In genomic region chr16:590875-591200, GRCh38 we compare ENCODE assay signal across 8 cellular contexts. TPM values are rescaled to one million over a fixed set of nuclear protein-coding genes. Genes with fewer than 3 reads are reported as not detected.
DNase-seq lines count a peak whose midpoint lies in the region; ATAC-seq and TF ChIP-seq lines count a peak whose summit lies in the region.

No MANE protein-coding gene starts in this region.

- TF ChIP-seq POLR2A in uterus (IDR thresholded peaks at IDR 0.05) = no peak

- intact Hi-C loops in left ventricle myocardium inferior (cut with micrococcal nuclease) (no loop called here), Right ventricle myocardium superior (cut with DNase I) (no loop called here), uterus (cut with DNase I; ENCODE audit: low total_unique reads) (no loop called here)

- H3K27ac Mint-ChIP-seq in brain (peak overlapping the region; percentile 86 to 95 (median 91)), mesothelial cell of epicardium (peak overlapping the region; percentile 82)

- H3K9me3 ChIP-seq in left ventricle myocardium inferior (replicated peaks) (no peaks in the 10 kb centered on the region), uterus (no peaks in the 10 kb centered on the region)

- H3K36me3 ChIP-seq in left ventricle myocardium inferior (no peaks in the 10 kb centered on the region), uterus (no peaks in the 10 kb centered on the region)

- DNase-seq in left ventricle myocardium inferior (no peak), Right ventricle myocardium superior (no peak), mesothelial cell of epicardium (ENCODE audit: low spot score in 2 of 2, unreplicated experiment in 2 of 2) (no peak), uterus (no peak), SW 1271 (lab: John Stamatoyannopoulos, UW) (no peak)
- DNase-seq in activated CD4-positive, CD25-positive, alpha-beta regulatory T cell treated with anti-CD3 and anti-CD28 coated beads, Interleukin-2, amount 50 U/mL, for 72 hours = no peak

- no peak overlapping the region for H3K27ac ChIP-seq in left ventricle myocardium inferior (replicated peaks)
- peak overlapping the region; percentile 67 to 79 for H3K27ac ChIP-seq in uterus

- H3K27me3 ChIP-seq in left ventricle myocardium inferior (ENCODE audit: low read depth) = no peaks in the 10 kb centered on the region
- no peaks in the 10 kb centered on the region for H3K27me3 ChIP-seq in uterus

- peak overlapping the region; percentile 88 to 95 (median 91) for H3K4me3 Mint-ChIP-seq in brain
- peak overlapping the region; percentile 83 for H3K4me3 Mint-ChIP-seq in mesothelial cell of epicardium

- ATAC-seq in Right ventricle myocardium superior (ENCODE audit: poor library complexity) = no peak
- no peak for ATAC-seq in HG03342 (IDR thresholded peaks at IDR 0.05; ENCODE audit: unreplicated experiment)

- H3K4me3 ChIP-seq in left ventricle myocardium inferior (peak overlapping the region; percentile 94), uterus (peak overlapping the region; percentile 72 to 90)

- peaks cover 5% of the 10 kb centered on the region for H3K27me3 Mint-ChIP-seq in brain
- peaks cover 2% of the 10 kb centered on the region for H3K27me3 Mint-ChIP-seq in mesothelial cell of epicardium (ENCODE audit: low read depth)

- H3K4me1 ChIP-seq in left ventricle myocardium inferior (peaks cover 70% of the 10 kb centered on the region), uterus (peaks cover 0 to 21% of the 10 kb centered on the region in 2 donors)

- peaks cover 71% of the 10 kb centered on the region for H3K4me1 Mint-ChIP-seq in brain
- H3K4me1 Mint-ChIP-seq in mesothelial cell of epicardium = peaks cover 44% of the 10 kb centered on the region

- TF ChIP-seq CTCF in left ventricle myocardium inferior (IDR thresholded peaks at IDR 0.05; ENCODE audit: borderline replicate concordance) (no peak), brain (conservative IDR thresholded peaks at IDR 0.05) (no peak), mesothelial cell of epicardium (IDR thresholded peaks at IDR 0.05; ENCODE audit: unreplicated experiment) (no peak), uterus (IDR thresholded peaks at IDR 0.05) (no peak)

- H3K9me3 Mint-ChIP-seq in brain (no peaks in the 10 kb centered on the region), mesothelial cell of epicardium (no peaks in the 10 kb centered on the region)

- H3K36me3 Mint-ChIP-seq in brain (no peaks in the 10 kb centered on the region), mesothelial cell of epicardium (peaks cover under 1% of the 10 kb centered on the region)

RNA-seq across cellular contexts. Expression of gene RAB40C, which starts 1.0 kb away (rescaled TPM):
- total RNA-seq in left ventricle myocardium inferior (10.3 TPM), Right ventricle myocardium superior (11.0 TPM), mesothelial cell of epicardium (23.2 to 26.2 TPM (median 25.5 TPM) in 3 replicates), uterus (10 to 100 TPM in 2 of 4 donors, 1 to 10 TPM in 1, under 1 TPM in 1; 0.59 to 25.4 (median 14.3) TPM)
- 41.1 TPM for polyA plus RNA-seq in brain (ENCODE audit: insufficient read depth, low read depth, low replicate concordance)

RNA-seq across cellular contexts. Expression of gene PIGQ, which starts 21.1 kb away (rescaled TPM):
- total RNA-seq in left ventricle myocardium inferior (21.4 TPM), Right ventricle myocardium superior (18.0 TPM), mesothelial cell of epicardium (78.5 to 86.7 TPM (median 84.8 TPM) in 3 replicates), uterus (10 to 100 TPM in 3 of 4 donors, 1 to 10 TPM in 1; 10.0 to 56.9 (median 30.7) TPM)
- polyA plus RNA-seq in brain (ENCODE audit: insufficient read depth, low read depth, low replicate concordance) = 75.8 TPM

RNA-seq across cellular contexts. Expression of gene NHLRC4, which starts 24.0 kb away (rescaled TPM):
- total RNA-seq in left ventricle myocardium inferior = 0.11 TPM
- total RNA-seq in Right ventricle myocardium superior = 0.38 TPM
- 0.36 TPM for polyA plus RNA-seq in brain (ENCODE audit: insufficient read depth, low read depth, low replicate concordance)
- 2.3 to 3.0 TPM (median 2.7 TPM) in 3 replicates for total RNA-seq in mesothelial cell of epicardium
- 1 to 10 TPM; 1.2 to 7.5 (median 1.5) TPM for total RNA-seq in uterus

RNA-seq across cellular contexts. Expression of gene PRR35, which starts 30.6 kb away (rescaled TPM):
- total RNA-seq in left ventricle myocardium inferior = not detected
- total RNA-seq in Right ventricle myocardium superior = not detected
- not detected for polyA plus RNA-seq in brain (ENCODE audit: insufficient read depth, low read depth, low replicate concordance)
- 0.25 TPM in 1 of 3 replicates, not detected in the others for total RNA-seq in mesothelial cell of epicardium
- total RNA-seq in uterus = not detected

RNA-seq across cellular contexts. Expression of gene WFIKKN1, which starts 39.9 kb away (rescaled TPM):
- total RNA-seq in left ventricle myocardium inferior (0.14 TPM), Right ventricle myocardium superior (0.13 TPM), mesothelial cell of epicardium (0.47 to 0.94 TPM (median 0.84 TPM) in 3 replicates), uterus (1 to 10 TPM in 1 of 4 donors, under 1 TPM in 2, not detected in 1; 0.26 to 1.4 (median 0.76) TPM)
- 1.4 TPM for polyA plus RNA-seq in brain (ENCODE audit: insufficient read depth, low read depth, low replicate concordance)
